ENCODE assay signal across 10 cellular contexts in the genomic region with DNA sequence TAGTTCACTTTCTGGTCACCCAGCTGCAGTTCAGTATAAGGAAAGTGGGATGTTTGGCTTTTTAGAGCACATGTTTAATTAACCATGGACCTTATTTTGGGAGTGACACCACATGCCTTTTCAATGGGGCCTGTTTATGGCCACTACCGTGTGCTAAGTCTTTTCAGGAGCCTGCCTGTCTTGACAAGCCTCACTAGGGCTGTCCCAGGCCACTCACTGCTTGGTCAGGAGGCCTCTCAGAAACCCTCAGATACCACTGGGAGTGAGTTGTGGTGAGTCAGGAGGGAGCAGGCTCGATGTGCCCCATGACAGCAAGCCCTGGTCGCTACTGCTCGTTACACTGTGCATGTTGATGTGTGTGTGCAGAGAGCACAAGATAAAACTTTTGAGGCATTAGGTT.
DNase-seq lines count a peak whose midpoint lies in the region; ATAC-seq and TF ChIP-seq lines count a peak whose summit lies in the region.
"Had no signal": no experiment of that assay in that cellular context is flagged by ENCODE, and none has a peak within 500 bp of the region (broad histone marks: within the 10 kb centered on the region; RNA-seq: fewer than 3 reads in every experiment).

No MANE protein-coding gene starts in this region.

- H3K4me3 ChIP-seq in skeletal muscle satellite cell (ENCODE audit: low read length) (no peak overlapping the region), prostate gland (no peak overlapping the region)
- H3K4me3 ChIP-seq: BLaER1 had no signal

- TF ChIP-seq CTCF in prostate gland (IDR thresholded peaks at IDR 0.05): no peak

- intact Hi-C loops in prostate gland (cut with DNase I): no loop called here

- H3K9me3 ChIP-seq in skeletal muscle satellite cell (replicated peaks; ENCODE audit: low read length) (no peaks in the 10 kb centered on the region), prostate gland (no peaks in the 10 kb centered on the region)
- H3K9me3 ChIP-seq: BLaER1 had no signal

- no peak for ATAC-seq in HG03457 (IDR thresholded peaks at IDR 0.05; ENCODE audit: unreplicated experiment)

- H3K27ac ChIP-seq in prostate gland: no peak overlapping the region
- H3K27ac ChIP-seq: BLaER1 had no signal

- no peak overlapping the region for H3K9ac ChIP-seq in skeletal muscle satellite cell (ENCODE audit: low read depth, low read length)
- H3K9ac ChIP-seq: BLaER1 had no signal

- no peak for TF ChIP-seq POLR2A in erythroblast (IDR thresholded peaks at IDR 0.05; ENCODE audit: low read length)
- no peak for TF ChIP-seq POLR2A in prostate gland (IDR thresholded peaks at IDR 0.05)

- H3K36me3 ChIP-seq in skeletal muscle satellite cell (ENCODE audit: insufficient read depth, low read length) (peaks cover 5% of the 10 kb centered on the region), prostate gland (no peaks in the 10 kb centered on the region)

- peak; percentile 30 to 55 for DNase-seq in activated CD4-positive, alpha-beta T cell treated with anti-CD3 and anti-CD28 coated beads, Interleukin-2, amount 50 U/mL, for 48 hours
- DNase-seq in activated CD4-positive, alpha-beta T cell treated with anti-CD3 and anti-CD28 coated beads for 1 hour: no peak
- DNase-seq in RKO (ENCODE audit: low spot score) (peak; percentile 58), erythroblast (lab: John Stamatoyannopoulos, UW) (peak; percentile 54 to 56), prostate gland (ENCODE audit: low spot score) (no peak), NCI-H1694 treated with DMSO at 0.1 percent for 48 hours (lab: John Stamatoyannopoulos, UW) (no peak)
- DNase-seq: activated effector memory CD4-positive, alpha-beta T cell treated with Interleukin-2 at 50 U/mL for 16 hours had no signal

- peak overlapping the region; percentile 36 for H3K4me2 ChIP-seq in skeletal muscle satellite cell (ENCODE audit: low read length)
- H3K4me2 ChIP-seq: BLaER1 had no signal

- no peaks in the 10 kb centered on the region for H3K27me3 ChIP-seq in skeletal muscle satellite cell (ENCODE audit: control insufficient read depth, insufficient read depth, low read length)
- no peaks in the 10 kb centered on the region for H3K27me3 ChIP-seq in prostate gland (replicated peaks; ENCODE audit: insufficient read depth)
- H3K27me3 ChIP-seq: BLaER1 had no signal

- H3K4me1 ChIP-seq in skeletal muscle satellite cell (ENCODE audit: control insufficient read depth, insufficient read depth, low read length) (peaks cover 94% of the 10 kb centered on the region), prostate gland (replicated peaks) (peaks cover 5% of the 10 kb centered on the region)

- WGBS in prostate gland: 39% methylated on average over 4 of the region's 4 CpGs

Comparison
In these comparisons a context has a peak if more than half of its experiments do, and no peak if none do; other contexts are left out.
1. DNase-seq: peak in activated CD4-positive, alpha-beta T cell treated with anti-CD3 and anti-CD28 coated beads, Interleukin-2, amount 50 U/mL, for 48 hours (2 of 2), RKO (single experiment) and erythroblast (2 of 2); none in activated CD4-positive, alpha-beta T cell treated with anti-CD3 and anti-CD28 coated beads for 1 hour (single experiment), prostate gland (single experiment) and NCI-H1694 treated with DMSO at 0.1 percent for 48 hours (single experiment).